Comparison of ENCODE assay signal across 19 cellular contexts in the genomic region with DNA sequence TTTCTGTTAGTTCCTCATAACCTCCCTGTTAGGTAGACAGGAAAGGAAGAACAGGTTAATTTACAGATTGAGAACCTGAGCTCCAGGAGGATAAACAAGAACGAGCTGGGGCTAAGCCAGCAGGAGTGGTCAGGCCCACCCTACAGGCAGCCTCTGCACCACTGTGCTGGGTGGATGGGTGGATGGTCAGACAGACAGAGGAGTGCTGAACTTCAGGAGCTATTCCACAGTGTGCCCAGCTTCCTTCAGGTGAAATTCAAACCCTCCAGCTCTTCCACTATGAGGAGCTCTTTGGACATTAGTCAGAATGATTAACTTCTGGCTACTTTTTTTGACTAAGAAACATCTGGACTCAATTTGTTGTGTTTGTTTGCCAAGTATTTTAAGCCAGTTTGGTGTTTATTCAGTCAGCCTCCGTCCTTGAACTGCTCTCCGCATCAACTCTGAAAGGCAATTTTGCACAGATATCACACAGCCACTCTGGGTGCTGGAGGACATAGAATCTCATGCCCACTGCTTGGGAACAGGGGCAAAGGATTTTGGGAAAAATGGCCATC.
A peak's percentile ranks its signal among the peaks of the same experiment; 100 is the strongest.
DNase-seq lines count a peak whose midpoint lies in the region; ATAC-seq, FAIRE-seq and TF ChIP-seq lines count a peak whose summit lies in the region.
"Had no signal": no experiment of that assay in that cellular context is flagged by ENCODE, and none has a peak within 500 bp of the region (broad histone marks: within the 10 kb centered on the region; RNA-seq: fewer than 3 reads in every experiment).

No MANE protein-coding gene starts in this region.

- no peaks in the 10 kb centered on the region for H3K9me3 ChIP-seq in HepG2 (ENCODE audit: low read length)
- H3K9me3 ChIP-seq in right lobe of liver, result no peaks in the 10 kb centered on the region
- no peaks in the 10 kb centered on the region for H3K9me3 ChIP-seq in astrocyte (ENCODE audit: insufficient read depth, low read depth, low read length)

- intact Hi-C loops in HepG2 (cut with micrococcal nuclease; ENCODE audit: unreplicated experiment) (no loop called here), right lobe of liver (cut with DNase I) (no loop called here)

- H3K27me3 ChIP-seq in HepG2 (ENCODE audit: control insufficient read depth in 1 of 2, insufficient read depth in 2 of 2, low read length in 2 of 2) (no peaks in the 10 kb centered on the region; a peak in 1 of 5 replicates), right lobe of liver (no peaks in the 10 kb centered on the region), astrocyte (ENCODE audit: insufficient read depth, low read length) (no peaks in the 10 kb centered on the region)

- TF ChIP-seq POLR2A in HepG2 (IDR thresholded peaks at IDR 0.05; ENCODE audit: insufficient read depth in 1 of 2, low read depth in 2 of 2, low read length in 2 of 2) (no peak), right lobe of liver (IDR thresholded peaks at IDR 0.05) (no peak)

- in situ Hi-C loops in HepG2 (cut with HindIII; ENCODE audit: extremely low pct_ligation_motif_present, low pct_unique_long_range_greater_than_20kb), result no loop called here

- H3K36me3 ChIP-seq in HepG2 (replicated peaks in 1 of 2; ENCODE audit: control insufficient read depth in 1 of 2, insufficient read depth in 2 of 2, low read length in 2 of 2) (no peaks in the 10 kb centered on the region), right lobe of liver (no peaks in the 10 kb centered on the region), astrocyte (ENCODE audit: insufficient read depth, low read length) (no peaks in the 10 kb centered on the region)

- H2AFZ ChIP-seq in HepG2 (ENCODE audit: low read length) (no peak overlapping the region), astrocyte (ENCODE audit: low read depth, low read length) (no peak overlapping the region)

- no peak overlapping the region for H3K9ac ChIP-seq in HepG2 (ENCODE audit: insufficient read depth, low read depth, low read length)
- no peak overlapping the region for H3K9ac ChIP-seq in astrocyte (ENCODE audit: low read length)

- TF ChIP-seq CTCF in HepG2 (CRISPR knock-in tag; IDR thresholded peaks at IDR 0.05), result peak; percentile 23
- no peak for TF ChIP-seq CTCF in right lobe of liver (IDR thresholded peaks at IDR 0.05)
- no peak for TF ChIP-seq CTCF in astrocyte (IDR thresholded peaks at IDR 0.05; ENCODE audit: insufficient read depth, low read depth, low read length)
- TF ChIP-seq CTCF in foreskin fibroblast (IDR thresholded peaks at IDR 0.05; ENCODE audit: low read depth, low read length), result peak; percentile 9

- WGBS in HepG2 (ENCODE audit: low lambda C conversion rate), result 0% methylated on average over 3 of the region's 3 CpGs
- 36% methylated on average over 3 of the region's 3 CpGs for WGBS in right lobe of liver (ENCODE audit: insufficient coverage, low coverage, low lambda C conversion rate, missing lambda C conversion rate)

- H4K20me1 ChIP-seq in HepG2 (ENCODE audit: insufficient read depth, low read length) (no peaks in the 10 kb centered on the region), astrocyte (ENCODE audit: insufficient read depth, low read length) (no peaks in the 10 kb centered on the region)

- no peaks in the 10 kb centered on the region for H3K27me3 Mint-ChIP-seq in astrocyte (ENCODE audit: low read depth, unreplicated experiment)

- no peaks in the 10 kb centered on the region for H3K9me3 Mint-ChIP-seq in astrocyte (ENCODE audit: unreplicated experiment)

- CTCF ChIA-PET in HepG2 (lab: Yijun Ruan, JAX; ENCODE audit: low intra/inter-chr PET ratio, low total read pairs), result no interaction called here

- ATAC-seq in HepG2 (peak; percentile 87), right lobe of liver (no peak), HG02938 (IDR thresholded peaks at IDR 0.05; ENCODE audit: unreplicated experiment) (no peak), HG03460 (IDR thresholded peaks at IDR 0.05; ENCODE audit: unreplicated experiment) (no peak)
- ATAC-seq: naive thymus-derived CD8-positive, alpha-beta T cell; stimulated activated naive CD8-positive, alpha-beta T cell treated with anti-CD3 and anti-CD28 coated beads, Interleukin-15, Interleukin-2, amounts not matched to agents 100 U/mL and 50 U/mL, for 24 hours had no signal

- H3K79me2 ChIP-seq in HepG2 (ENCODE audit: insufficient read depth, low read length) (no peaks in the 10 kb centered on the region), astrocyte (ENCODE audit: insufficient read depth, low read length) (no peaks in the 10 kb centered on the region)

- BruUV-seq in HepG2 (replicated peaks; lab: Mats Ljungman, UMichigan), result no TSS peak

- no peak for TF ChIP-seq RAD21 in HepG2 (CRISPR knock-in tag; IDR thresholded peaks at IDR 0.05)

- H3K4me1 ChIP-seq in HepG2 (ENCODE audit: insufficient read depth, low read length), result peaks cover 12% of the 10 kb centered on the region
- H3K4me1 ChIP-seq in right lobe of liver, result no peaks in the 10 kb centered on the region
- peaks cover 12% of the 10 kb centered on the region for H3K4me1 ChIP-seq in astrocyte (ENCODE audit: insufficient read depth, low read length)

- H3K4me2 ChIP-seq in HepG2 (ENCODE audit: low read depth, low read length) (no peak overlapping the region), astrocyte (ENCODE audit: low read length) (peak overlapping the region; percentile 12)

- POLR2A ChIA-PET in HepG2 (lab: Yijun Ruan, JAX), result no interaction called here

- FAIRE-seq in HepG2 (lab: Jason Lieb, UNC), result no peak
- FAIRE-seq in astrocyte (lab: Jason Lieb, UNC), result no peak
- FAIRE-seq: RCC 7860 had no signal

- DNase-seq in HepG2 (ENCODE audit: low spot score), result peak; percentile 9
- DNase-seq in right lobe of liver, result no peak
- DNase-seq in astrocyte (ENCODE audit: low read depth), result peak; percentile 48
- DNase-seq in foreskin fibroblast, result peak; percentile 40 to 74
- DNase-seq in HuH-7.5 (ENCODE audit: low spot score), result no peak
- no peak for DNase-seq in cortex of kidney (lab: John Stamatoyannopoulos, UW)
- DNase-seq: activated CD4-positive, alpha-beta T cell treated with anti-CD3 and anti-CD28 coated beads, Interleukin-2, amount 50 U/mL, for 1 hour; activated naive CD4-positive, alpha-beta T cell treated with anti-CD3 and anti-CD28 coated beads, Interleukin-2, amount 50 U/mL, for 16 hours; caudate nucleus; GDM1; HFFc6; naive thymus-derived CD8-positive, alpha-beta T cell; NCI-H2081 treated with DMSO at 0.1 percent for 48 hours; NCI-H526 treated with DMSO at 0.1 percent for 48 hours; posterior cingulate gyrus; stimulated activated naive CD8-positive, alpha-beta T cell treated with anti-CD3 and anti-CD28 coated beads, Interleukin-15, Interleukin-2, amounts not matched to agents 100 U/mL and 50 U/mL, for 24 hours had no signal

- TF ChIP-seq EP300 in HepG2 (IDR thresholded peaks at IDR 0.05; ENCODE audit: low read depth in 2 of 2, low read length in 2 of 2), result no peak
- TF ChIP-seq EP300 in HepG2 (CRISPR knock-in tag; IDR thresholded peaks at IDR 0.05; ENCODE audit: borderline replicate concordance), result no peak

- H3K4me3 ChIP-seq in HepG2 (replicated peaks in 1 of 3; ENCODE audit: insufficient read depth in 1 of 3, low read depth in 2 of 3, low read length in 3 of 3), result no peak overlapping the region
- no peak overlapping the region for H3K4me3 ChIP-seq in right lobe of liver
- no peak overlapping the region for H3K4me3 ChIP-seq in astrocyte (ENCODE audit: insufficient read depth, low read depth, low read length)
- no peak overlapping the region for H3K4me3 ChIP-seq in foreskin fibroblast (ENCODE audit: low read depth in 1 of 2, low read length in 2 of 2)

- H3K27ac Mint-ChIP-seq in astrocyte (ENCODE audit: unreplicated experiment), result no peak overlapping the region
- H3K27ac Mint-ChIP-seq: HFFc6; naive thymus-derived CD8-positive, alpha-beta T cell had no signal

- peaks cover 10% of the 10 kb centered on the region for H3K4me1 Mint-ChIP-seq in astrocyte (ENCODE audit: low read depth, unreplicated experiment)
- H3K4me1 Mint-ChIP-seq: naive thymus-derived CD8-positive, alpha-beta T cell had no signal

- H3K27ac ChIP-seq in HepG2 (ENCODE audit: extremely low read length, insufficient read depth, low read length) (no peak overlapping the region), right lobe of liver (no peak overlapping the region), astrocyte (ENCODE audit: low read depth, low read length) (no peak overlapping the region)

- H3K4me3 Mint-ChIP-seq in astrocyte (ENCODE audit: unreplicated experiment), result no peak overlapping the region
- H3K4me3 Mint-ChIP-seq: HFFc6; naive thymus-derived CD8-positive, alpha-beta T cell had no signal

- H3K36me3 Mint-ChIP-seq in astrocyte (ENCODE audit: low read depth, unreplicated experiment), result no peaks in the 10 kb centered on the region
- H3K36me3 Mint-ChIP-seq: naive thymus-derived CD8-positive, alpha-beta T cell had no signal

TF ChIP-seq in HepG2, 621 proteins besides CTCF, POLR2A, EP300 and RAD21 (continues in another document):
- TF ChIP-seq HNRNPUL1 (IDR thresholded peaks at IDR 0.05; ENCODE audit: low read depth, low read length) (no peak), YEATS4 (CRISPR knock-in tag; IDR thresholded peaks at IDR 0.05; ENCODE audit: borderline replicate concordance) (no peak)

Comparison
In these comparisons a context has a peak if more than half of its experiments do, and no peak if none do; other contexts are left out.
1. DNase-seq: peak in HepG2 (single experiment), astrocyte (single experiment) and foreskin fibroblast (2 of 2); none in right lobe of liver (0 of 3), HuH-7.5 (single experiment) and cortex of kidney (single experiment).
2. CTCF ChIP-seq: peak in HepG2 (single experiment) and foreskin fibroblast (single experiment); none in right lobe of liver (0 of 4) and astrocyte (single experiment).